20 cellular contexts compared by ENCODE assay signal in the genomic region with DNA sequence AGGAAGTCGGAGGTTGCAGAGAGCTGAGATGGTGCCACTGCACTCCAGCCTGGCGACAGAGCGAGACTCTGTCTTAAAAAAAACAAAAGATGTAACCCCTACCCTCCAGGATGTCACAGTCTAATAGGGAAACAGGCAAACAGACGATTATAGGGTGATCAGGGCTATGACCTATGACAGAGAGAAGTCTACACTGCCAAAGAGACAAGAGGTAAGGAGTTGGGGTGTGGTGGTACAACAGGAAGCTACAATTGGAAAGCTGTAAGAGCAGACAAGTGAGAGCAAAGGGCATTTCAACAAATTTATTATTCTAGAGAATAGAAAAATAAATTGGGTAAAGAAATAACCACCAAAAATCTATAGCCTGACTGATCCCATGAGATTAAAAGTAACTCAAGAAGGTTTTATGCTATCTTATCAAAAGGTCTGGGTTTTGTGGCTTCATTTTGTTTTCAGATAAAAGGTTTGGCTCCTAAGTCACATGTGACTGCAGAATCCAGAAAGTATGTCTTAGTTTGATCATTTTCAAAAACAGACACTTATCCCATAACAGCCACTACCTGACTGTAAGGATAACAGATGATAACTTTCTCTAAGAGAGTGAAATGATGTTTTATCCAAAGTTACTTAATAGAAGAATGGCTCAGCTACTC. TPM values are rescaled to one million over a fixed set of nuclear protein-coding genes. Genes with fewer than 3 reads are reported as not detected.
DNase-seq lines count a peak whose midpoint lies in the region; ATAC-seq and TF ChIP-seq lines count a peak whose summit lies in the region.
"Had no signal": no experiment of that assay in that cellular context is flagged by ENCODE, and none has a peak within 500 bp of the region (broad histone marks: within the 10 kb centered on the region; RNA-seq: fewer than 3 reads in every experiment).

No MANE protein-coding gene starts in this region.

- intact Hi-C loops in activated CD8-positive, alpha-beta T cell treated with anti-CD3 and anti-CD28 coated beads for 36 hours (cut with micrococcal nuclease): no loop called here
- intact Hi-C loops in esophagus squamous epithelium (cut with DNase I): no loop called here
- intact Hi-C loops in esophagus muscularis mucosa (cut with DNase I): no loop called here

- H3K4me3 Mint-ChIP-seq in activated CD8-positive, alpha-beta T cell treated with anti-CD3 and anti-CD28 coated beads for 36 hours: no peak overlapping the region
- no peak overlapping the region for H3K4me3 Mint-ChIP-seq in activated CD8-positive, alpha-beta T cell treated with anti-CD3 and anti-CD28 coated beads, Interleukin-2, amount 10 ng/mL, durations not matched to agents 7 days and 5 days
- H3K4me3 Mint-ChIP-seq in activated naive CD8-positive, alpha-beta T cell treated with anti-CD3 and anti-CD28 coated beads for 36 hours: no peak overlapping the region
- no peak overlapping the region for H3K4me3 Mint-ChIP-seq in nephron progenitor cell
- H3K4me3 Mint-ChIP-seq: CD8-positive, alpha-beta memory T cell; GM23338 had no signal

- no peak for ATAC-seq in activated CD8-positive, alpha-beta T cell treated with anti-CD3 and anti-CD28 coated beads for 36 hours
- ATAC-seq in activated CD8-positive, alpha-beta T cell treated with anti-CD3 and anti-CD28 coated beads, Interleukin-2, amount 10 ng/mL, durations not matched to agents 7 days and 5 days: no peak
- ATAC-seq: GM23338, HCT116 had no signal

- H3K4me3 ChIP-seq in esophagus squamous epithelium: no peak overlapping the region
- H3K4me3 ChIP-seq in esophagus muscularis mucosa: no peak overlapping the region
- H3K4me3 ChIP-seq: GM23338 had no signal

- H3K4me1 ChIP-seq in esophagus squamous epithelium (no peaks in the 10 kb centered on the region), esophagus muscularis mucosa (peaks cover 0 to 4% (median 0%) of the 10 kb centered on the region in 4 donors)

- POLR2A ChIA-PET in activated CD8-positive, alpha-beta T cell treated with anti-CD3 and anti-CD28 coated beads for 36 hours (lab: Charles Lee): no interaction called here
- POLR2A ChIA-PET in activated CD8-positive, alpha-beta T cell treated with anti-CD3 and anti-CD28 coated beads, Interleukin-2, amount 10 ng/mL, durations not matched to agents 7 days and 5 days (lab: Charles Lee): no interaction called here

- H3K27ac Mint-ChIP-seq in activated CD8-positive, alpha-beta T cell treated with anti-CD3 and anti-CD28 coated beads for 36 hours: peak overlapping the region; percentile 60
- H3K27ac Mint-ChIP-seq in activated CD8-positive, alpha-beta T cell treated with anti-CD3 and anti-CD28 coated beads, Interleukin-2, amount 10 ng/mL, durations not matched to agents 7 days and 5 days: no peak overlapping the region
- H3K27ac Mint-ChIP-seq in activated naive CD8-positive, alpha-beta T cell treated with anti-CD3 and anti-CD28 coated beads for 36 hours: peak overlapping the region; percentile 18
- H3K27ac Mint-ChIP-seq in nephron progenitor cell: peak overlapping the region; percentile 85
- H3K27ac Mint-ChIP-seq: GM23338 had no signal

- CTCF ChIA-PET in activated CD8-positive, alpha-beta T cell treated with anti-CD3 and anti-CD28 coated beads for 36 hours (lab: Charles Lee): no interaction called here
- CTCF ChIA-PET in activated CD8-positive, alpha-beta T cell treated with anti-CD3 and anti-CD28 coated beads, Interleukin-2, amount 10 ng/mL, durations not matched to agents 7 days and 5 days (lab: Charles Lee): no interaction called here

- TF ChIP-seq CTCF in activated CD8-positive, alpha-beta T cell treated with anti-CD3 and anti-CD28 coated beads for 36 hours (IDR thresholded peaks at IDR 0.05): no peak
- TF ChIP-seq CTCF in nephron progenitor cell (IDR thresholded peaks at IDR 0.05) (no peak), esophagus squamous epithelium (IDR thresholded peaks at IDR 0.05) (no peak), esophagus muscularis mucosa (IDR thresholded peaks at IDR 0.05) (no peak)

- H3K27ac ChIP-seq in esophagus squamous epithelium (no peak overlapping the region), esophagus muscularis mucosa (replicated peaks in 1 of 4) (no peak overlapping the region)
- H3K27ac ChIP-seq: RWPE1 had no signal

- no peak for TF ChIP-seq EP300 in esophagus muscularis mucosa (IDR thresholded peaks at IDR 0.05)

- no peak for DNase-seq in activated CD8-positive, alpha-beta T cell treated with anti-CD3 and anti-CD28 coated beads for 36 hours
- DNase-seq in activated CD8-positive, alpha-beta T cell treated with anti-CD3 and anti-CD28 coated beads, Interleukin-2, amount 10 ng/mL, durations not matched to agents 7 days and 5 days: no peak
- DNase-seq in OCI-M1 (lab: John Stamatoyannopoulos, UW) (peak; percentile 34), nephron progenitor cell (no peak), esophagus squamous epithelium (lab: John Stamatoyannopoulos, UW) (no peak), esophagus muscularis mucosa (ENCODE audit: extremely low spot score) (no peak), superior temporal gyrus (ENCODE audit: extremely low spot score) (no peak)
- DNase-seq in activated naive CD8-positive, alpha-beta T cell treated with anti-CD3 and anti-CD28 coated beads for 36 hours: no peak
- DNase-seq: CD8-positive, alpha-beta memory T cell; GF-D8; MV-4-11; NCI-H1417; NCI-H187 treated with DMSO at 0.1 percent for 48 hours; NCI-H2171; NCI-H446 treated with DMSO at 0.1 percent for 48 hours; NCI-H748 treated with DMSO at 0.1 percent for 48 hours had no signal

- no peaks in the 10 kb centered on the region for H3K27me3 Mint-ChIP-seq in activated CD8-positive, alpha-beta T cell treated with anti-CD3 and anti-CD28 coated beads for 36 hours
- H3K27me3 Mint-ChIP-seq in activated CD8-positive, alpha-beta T cell treated with anti-CD3 and anti-CD28 coated beads, Interleukin-2, amount 10 ng/mL, durations not matched to agents 7 days and 5 days (ENCODE audit: low read depth): no peaks in the 10 kb centered on the region
- H3K27me3 Mint-ChIP-seq in activated naive CD8-positive, alpha-beta T cell treated with anti-CD3 and anti-CD28 coated beads for 36 hours: no peaks in the 10 kb centered on the region
- no peaks in the 10 kb centered on the region for H3K27me3 Mint-ChIP-seq in nephron progenitor cell (ENCODE audit: low read depth, poor library complexity)

- H3K27me3 ChIP-seq in esophagus squamous epithelium (no peaks in the 10 kb centered on the region), esophagus muscularis mucosa (no peaks in the 10 kb centered on the region)

- peaks cover 20% of the 10 kb centered on the region for H3K36me3 Mint-ChIP-seq in activated CD8-positive, alpha-beta T cell treated with anti-CD3 and anti-CD28 coated beads for 36 hours (ENCODE audit: low read depth)
- peaks cover 33% of the 10 kb centered on the region for H3K36me3 Mint-ChIP-seq in activated CD8-positive, alpha-beta T cell treated with anti-CD3 and anti-CD28 coated beads, Interleukin-2, amount 10 ng/mL, durations not matched to agents 7 days and 5 days (ENCODE audit: low read depth)
- H3K36me3 Mint-ChIP-seq in activated naive CD8-positive, alpha-beta T cell treated with anti-CD3 and anti-CD28 coated beads for 36 hours: peaks cover 12% of the 10 kb centered on the region
- peaks cover 48% of the 10 kb centered on the region for H3K36me3 Mint-ChIP-seq in nephron progenitor cell (ENCODE audit: low read depth)

- H3K9me3 Mint-ChIP-seq in activated CD8-positive, alpha-beta T cell treated with anti-CD3 and anti-CD28 coated beads for 36 hours: no peaks in the 10 kb centered on the region
- no peaks in the 10 kb centered on the region for H3K9me3 Mint-ChIP-seq in activated CD8-positive, alpha-beta T cell treated with anti-CD3 and anti-CD28 coated beads, Interleukin-2, amount 10 ng/mL, durations not matched to agents 7 days and 5 days (ENCODE audit: insufficient read depth)
- no peaks in the 10 kb centered on the region for H3K9me3 Mint-ChIP-seq in activated naive CD8-positive, alpha-beta T cell treated with anti-CD3 and anti-CD28 coated beads for 36 hours
- no peaks in the 10 kb centered on the region for H3K9me3 Mint-ChIP-seq in nephron progenitor cell
- H3K9me3 Mint-ChIP-seq: CD8-positive, alpha-beta memory T cell; GM23338 had no signal

- H3K9me3 ChIP-seq in esophagus squamous epithelium: no peaks in the 10 kb centered on the region
- H3K9me3 ChIP-seq in esophagus muscularis mucosa: no peaks in the 10 kb centered on the region

- H3K36me3 ChIP-seq in esophagus squamous epithelium: peaks cover 8 to 80% (median 26%) of the 10 kb centered on the region in 3 donors
- H3K36me3 ChIP-seq in esophagus muscularis mucosa: peaks cover 58 to 76% (median 73%) of the 10 kb centered on the region in 4 donors

- 63 to 88% methylated on average over 1 to 4 of the region's 4 CpGs for WGBS in esophagus squamous epithelium, 2 donors
- 91% methylated on average over 4 of the region's 4 CpGs for WGBS in esophagus muscularis mucosa

- peaks cover 8% of the 10 kb centered on the region for H3K4me1 Mint-ChIP-seq in activated CD8-positive, alpha-beta T cell treated with anti-CD3 and anti-CD28 coated beads for 36 hours (ENCODE audit: low read depth)
- no peaks in the 10 kb centered on the region for H3K4me1 Mint-ChIP-seq in activated CD8-positive, alpha-beta T cell treated with anti-CD3 and anti-CD28 coated beads, Interleukin-2, amount 10 ng/mL, durations not matched to agents 7 days and 5 days (ENCODE audit: low read depth)
- H3K4me1 Mint-ChIP-seq in activated naive CD8-positive, alpha-beta T cell treated with anti-CD3 and anti-CD28 coated beads for 36 hours: peaks cover 12% of the 10 kb centered on the region
- no peaks in the 10 kb centered on the region for H3K4me1 Mint-ChIP-seq in nephron progenitor cell
- H3K4me1 Mint-ChIP-seq: GM23338 had no signal

- no peak for TF ChIP-seq POLR2A in esophagus squamous epithelium (IDR thresholded peaks at IDR 0.05)
- TF ChIP-seq POLR2A in esophagus muscularis mucosa (IDR thresholded peaks at IDR 0.05; ENCODE audit: low read depth): no peak

RNA-seq across cellular contexts. Expression of gene CDC26, which starts 7.3 kb away (rescaled TPM):
- 10 to 100 TPM; 28.0 to 30.4 TPM for total RNA-seq in activated CD8-positive, alpha-beta T cell treated with anti-CD3 and anti-CD28 coated beads for 36 hours
- 10 to 100 TPM; 26.1 to 28.9 TPM for total RNA-seq in activated CD8-positive, alpha-beta T cell treated with anti-CD3 and anti-CD28 coated beads, Interleukin-2, amount 10 ng/mL, durations not matched to agents 7 days and 5 days
- total RNA-seq in activated naive CD8-positive, alpha-beta T cell treated with anti-CD3 and anti-CD28 coated beads for 36 hours: 10 to 100 TPM; 35.1 to 41.8 TPM
- total RNA-seq in esophagus squamous epithelium: 10 to 100 TPM; 20.5 to 42.4 (median 26.5) TPM
- total RNA-seq in esophagus muscularis mucosa: 10 to 100 TPM; 41.5 to 77.2 (median 48.5) TPM

RNA-seq across cellular contexts. Expression of gene PRPF4, which starts 7.4 kb away (rescaled TPM):
- 10 to 100 TPM; 52.9 to 56.5 TPM for total RNA-seq in activated CD8-positive, alpha-beta T cell treated with anti-CD3 and anti-CD28 coated beads for 36 hours
- 10 to 100 TPM; 33.3 to 37.3 TPM for total RNA-seq in activated CD8-positive, alpha-beta T cell treated with anti-CD3 and anti-CD28 coated beads, Interleukin-2, amount 10 ng/mL, durations not matched to agents 7 days and 5 days
- 10 to 100 TPM; 65.9 to 66.3 TPM for total RNA-seq in activated naive CD8-positive, alpha-beta T cell treated with anti-CD3 and anti-CD28 coated beads for 36 hours
- 10 to 100 TPM; 11.4 to 19.0 (median 17.4) TPM for total RNA-seq in esophagus squamous epithelium
- 10 to 100 TPM; 12.0 to 18.1 (median 16.3) TPM for total RNA-seq in esophagus muscularis mucosa

RNA-seq across cellular contexts. Expression of gene RNF183, which starts 35.1 kb away (rescaled TPM):
- total RNA-seq in activated CD8-positive, alpha-beta T cell treated with anti-CD3 and anti-CD28 coated beads for 36 hours: under 1 TPM in 1 of 2 experiments, not detected in 1; 0.27 TPM
- total RNA-seq in activated CD8-positive, alpha-beta T cell treated with anti-CD3 and anti-CD28 coated beads, Interleukin-2, amount 10 ng/mL, durations not matched to agents 7 days and 5 days: not detected
- total RNA-seq in activated naive CD8-positive, alpha-beta T cell treated with anti-CD3 and anti-CD28 coated beads for 36 hours: not detected
- total RNA-seq in esophagus squamous epithelium (1 to 10 TPM in 3 of 4 donors, not detected in 1; 2.1 to 6.0 (median 3.4) TPM), esophagus muscularis mucosa (not detected)
- total RNA-seq: A172; CD8-positive, alpha-beta memory T cell; GM23338 had no signal

RNA-seq across cellular contexts. Expression of gene SLC31A1, which starts 46.7 kb away (rescaled TPM):
- total RNA-seq in activated CD8-positive, alpha-beta T cell treated with anti-CD3 and anti-CD28 coated beads for 36 hours: 10 to 100 TPM; 18.3 to 19.2 TPM
- 10 to 100 TPM in 1 of 2 experiments, 1 to 10 TPM in 1; 9.5 to 10.2 TPM for total RNA-seq in activated CD8-positive, alpha-beta T cell treated with anti-CD3 and anti-CD28 coated beads, Interleukin-2, amount 10 ng/mL, durations not matched to agents 7 days and 5 days
- 10 to 100 TPM; 16.7 to 16.8 TPM for total RNA-seq in activated naive CD8-positive, alpha-beta T cell treated with anti-CD3 and anti-CD28 coated beads for 36 hours
- 10 to 100 TPM; 11.0 to 23.4 (median 17.8) TPM for total RNA-seq in esophagus squamous epithelium
- 10 to 100 TPM in 1 of 4 donors, 1 to 10 TPM in 3; 8.3 to 10.8 (median 8.9) TPM for total RNA-seq in esophagus muscularis mucosa

RNA-seq across cellular contexts. Expression of gene FKBP15, which starts 47.0 kb away (rescaled TPM):
- total RNA-seq in activated CD8-positive, alpha-beta T cell treated with anti-CD3 and anti-CD28 coated beads for 36 hours: 10 to 100 TPM; 32.5 to 33.7 TPM
- 10 to 100 TPM; 34.5 to 36.3 TPM for total RNA-seq in activated CD8-positive, alpha-beta T cell treated with anti-CD3 and anti-CD28 coated beads, Interleukin-2, amount 10 ng/mL, durations not matched to agents 7 days and 5 days
- total RNA-seq in activated naive CD8-positive, alpha-beta T cell treated with anti-CD3 and anti-CD28 coated beads for 36 hours: 10 to 100 TPM; 28.4 to 28.5 TPM
- total RNA-seq in esophagus squamous epithelium (10 to 100 TPM; 17.7 to 23.3 (median 20.5) TPM), esophagus muscularis mucosa (10 to 100 TPM; 18.1 to 23.0 (median 20.6) TPM)
